In genomic region chr1:19354531-19354981, GRCh38 we compare ENCODE assay signal across 19 cellular contexts. TPM values are rescaled to one million over a fixed set of nuclear protein-coding genes. Genes with fewer than 3 reads are reported as not detected.
A peak's percentile ranks its signal among the peaks of the same experiment; 100 is the strongest.
DNase-seq lines count a peak whose midpoint lies in the region; ATAC-seq and TF ChIP-seq lines count a peak whose summit lies in the region.
"Had no signal": no experiment of that assay in that cellular context is flagged by ENCODE, and none has a peak within 500 bp of the region (broad histone marks: within the 10 kb centered on the region; RNA-seq: fewer than 3 reads in every experiment).

No MANE protein-coding gene starts in this region.

- H3K36me3 ChIP-seq in mesendoderm (ENCODE audit: control insufficient read depth, insufficient read depth, low read length) (peaks cover 6% of the 10 kb centered on the region), upper lobe of right lung (peaks cover 71% of the 10 kb centered on the region)
- H3K36me3 ChIP-seq: breast epithelium had no signal

- no peaks in the 10 kb centered on the region for H3K27me3 Mint-ChIP-seq in activated naive CD8-positive, alpha-beta T cell treated with anti-CD3 and anti-CD28 coated beads, Interleukin-2, amount 50 U/mL, for 24 hours
- H3K27me3 Mint-ChIP-seq: dendritic cell treated with granulocyte-macrophage colony-stimulating factor and Interleukin-4, amounts not matched to agents 40 ng/mL and 50 ng/mL, for 4 days; memory B cell; naive thymus-derived CD8-positive, alpha-beta T cell had no signal

- no peak overlapping the region for H3K18ac ChIP-seq in mesendoderm (ENCODE audit: low read length)

- TF ChIP-seq CTCF in VCaP (conservative IDR thresholded peaks at IDR 0.05): no peak
- TF ChIP-seq CTCF in upper lobe of right lung (IDR thresholded peaks at IDR 0.05): no peak

- no peak overlapping the region for H2BK120ac ChIP-seq in mesendoderm (ENCODE audit: low read depth, low read length)

- no CpG with 5 or more reads among the region's 6 CpGs for WGBS in mesendoderm (ENCODE audit: extremely low coverage, insufficient coverage, low lambda C conversion rate)

- H3K4me3 ChIP-seq in mesendoderm (ENCODE audit: low read length): no peak overlapping the region
- no peak overlapping the region for H3K4me3 ChIP-seq in upper lobe of right lung
- H3K4me3 ChIP-seq: breast epithelium, psoas muscle had no signal

- no peak overlapping the region for H3K4me2 ChIP-seq in mesendoderm (ENCODE audit: low read length)

- H3K9me3 ChIP-seq in upper lobe of right lung: no peaks in the 10 kb centered on the region
- H3K9me3 ChIP-seq: breast epithelium, psoas muscle had no signal

- peaks cover 36% of the 10 kb centered on the region for H3K36me3 Mint-ChIP-seq in activated naive CD8-positive, alpha-beta T cell treated with anti-CD3 and anti-CD28 coated beads, Interleukin-2, amount 50 U/mL, for 24 hours (ENCODE audit: low read depth)

- H3K4me1 Mint-ChIP-seq in activated naive CD8-positive, alpha-beta T cell treated with anti-CD3 and anti-CD28 coated beads, Interleukin-2, amount 50 U/mL, for 24 hours: peaks cover 2% of the 10 kb centered on the region
- H3K4me1 Mint-ChIP-seq: memory B cell had no signal

- ATAC-seq in upper lobe of right lung (no peak), left colon (no peak)
- no peak for ATAC-seq in activated naive CD8-positive, alpha-beta T cell treated with anti-CD3 and anti-CD28 coated beads, Interleukin-2, amount 50 U/mL, for 24 hours
- ATAC-seq: activated CD4-positive, CD25-positive, alpha-beta regulatory T cell treated with anti-CD3 and anti-CD28 coated beads, Interleukin-2, amount 50 U/mL, for 24 hours; CD8-positive, alpha-beta T cell; foreskin keratinocyte; HCT116; naive thymus-derived CD8-positive, alpha-beta T cell; psoas muscle had no signal

- intact Hi-C loops in upper lobe of right lung (cut with DNase I) (no loop called here), left colon (cut with DNase I, micrococcal nuclease) (no loop called here)

- H3K9ac ChIP-seq in mesendoderm (ENCODE audit: low read length): no peak overlapping the region

- no peak overlapping the region for H3K27ac Mint-ChIP-seq in activated naive CD8-positive, alpha-beta T cell treated with anti-CD3 and anti-CD28 coated beads, Interleukin-2, amount 50 U/mL, for 24 hours
- H3K27ac Mint-ChIP-seq: activated T-helper 2 cell treated with anti-CD3 and anti-CD28 coated beads, Interferon-gamma antibody, Interleukin-2, Interleukin-4, amounts not matched to agents 10 μg/mL and 5 μg/mL and 100 μg/mL, durations not matched to agents 14 hours and 24 hours and 36 hours; CD8-positive, alpha-beta T cell; dendritic cell treated with granulocyte-macrophage colony-stimulating factor and Interleukin-4, amounts not matched to agents 40 ng/mL and 50 ng/mL, for 4 days; memory B cell had no signal

- no peak overlapping the region for H2BK5ac ChIP-seq in mesendoderm (ENCODE audit: low read length)

- no peak overlapping the region for H3K4me3 Mint-ChIP-seq in activated naive CD8-positive, alpha-beta T cell treated with anti-CD3 and anti-CD28 coated beads, Interleukin-2, amount 50 U/mL, for 24 hours
- H3K4me3 Mint-ChIP-seq: CD8-positive, alpha-beta T cell; dendritic cell treated with granulocyte-macrophage colony-stimulating factor and Interleukin-4, amounts not matched to agents 40 ng/mL and 50 ng/mL, for 4 days; memory B cell had no signal

- H3K4me1 ChIP-seq in mesendoderm (ENCODE audit: control insufficient read depth, low read depth, low read length): no peaks in the 10 kb centered on the region
- peaks cover 3% of the 10 kb centered on the region for H3K4me1 ChIP-seq in upper lobe of right lung
- H3K4me1 ChIP-seq: foreskin keratinocyte, psoas muscle had no signal

- H3K23ac ChIP-seq in mesendoderm (ENCODE audit: low read length): no peak overlapping the region

- H4K5ac ChIP-seq in mesendoderm (ENCODE audit: low read length): no peak overlapping the region

- H4K8ac ChIP-seq in mesendoderm (ENCODE audit: low read depth, low read length): no peak overlapping the region

- H3K79me1 ChIP-seq in mesendoderm (ENCODE audit: low read length): peaks cover 6% of the 10 kb centered on the region

- no peak overlapping the region for H2AK5ac ChIP-seq in mesendoderm (ENCODE audit: low read length)

- H3K4ac ChIP-seq in mesendoderm (ENCODE audit: low read depth, low read length): no peak overlapping the region

- H3K27ac ChIP-seq in VCaP (peak overlapping the region; percentile 88), mesendoderm (ENCODE audit: low read depth, low read length) (no peak overlapping the region), upper lobe of right lung (no peak overlapping the region)
- H3K27ac ChIP-seq: foreskin keratinocyte, psoas muscle had no signal

- no peak overlapping the region for H2BK15ac ChIP-seq in mesendoderm (replicated peaks; ENCODE audit: low read depth)

- H3K56ac ChIP-seq in mesendoderm (ENCODE audit: low read length): peak overlapping the region; percentile 17

- H3K27me3 ChIP-seq in mesendoderm (ENCODE audit: insufficient read depth, low read length, poor library complexity): no peaks in the 10 kb centered on the region
- H3K27me3 ChIP-seq in upper lobe of right lung: no peaks in the 10 kb centered on the region
- H3K27me3 ChIP-seq: breast epithelium, foreskin keratinocyte had no signal

- H3K79me2 ChIP-seq in mesendoderm (ENCODE audit: control insufficient read depth, insufficient read depth, low read length): no peaks in the 10 kb centered on the region

- H3K9me3 Mint-ChIP-seq in activated naive CD8-positive, alpha-beta T cell treated with anti-CD3 and anti-CD28 coated beads, Interleukin-2, amount 50 U/mL, for 24 hours: no peaks in the 10 kb centered on the region
- H3K9me3 Mint-ChIP-seq: activated T-helper 2 cell treated with anti-CD3 and anti-CD28 coated beads, Interferon-gamma antibody, Interleukin-2, Interleukin-4, amounts not matched to agents 10 μg/mL and 5 μg/mL and 100 μg/mL, durations not matched to agents 14 hours and 24 hours and 36 hours; CD8-positive, alpha-beta T cell; dendritic cell treated with granulocyte-macrophage colony-stimulating factor and Interleukin-4, amounts not matched to agents 40 ng/mL and 50 ng/mL, for 4 days; memory B cell had no signal

- DNase-seq in COLO668 (lab: John Stamatoyannopoulos, UW; ENCODE audit: unreplicated experiment) (peak; percentile 83), NCI-H146 (lab: John Stamatoyannopoulos, UW) (peak; percentile 28), mesendoderm (no peak), upper lobe of right lung (no peak), RKO (ENCODE audit: low spot score) (no peak), left colon (no peak)
- DNase-seq in activated naive CD8-positive, alpha-beta T cell treated with anti-CD3 and anti-CD28 coated beads, Interleukin-2, amount 50 U/mL, for 24 hours: no peak
- DNase-seq: CD8-positive, alpha-beta T cell; foreskin keratinocyte; hippocampal formation; naive thymus-derived CD8-positive, alpha-beta T cell; psoas muscle had no signal

RNA-seq across cellular contexts. Expression of gene SLC66A1, which starts 42.4 kb away (rescaled TPM):
- polyA plus RNA-seq in mesendoderm (2013, experiment 1 of 2): 8.8 TPM
- polyA plus RNA-seq in mesendoderm (2013, experiment 2 of 2): 8.8 TPM
- total RNA-seq in upper lobe of right lung (20.9 TPM), left colon (10 to 100 TPM; 13.7 to 16.1 TPM)

RNA-seq across cellular contexts. Expression of gene AKR7A2, which starts 42.6 kb away (rescaled TPM):
- 22.1 TPM for polyA plus RNA-seq in mesendoderm (2013, experiment 1 of 2)
- polyA plus RNA-seq in mesendoderm (2013, experiment 2 of 2): 22.1 TPM
- total RNA-seq in upper lobe of right lung (39.1 TPM), left colon (100 to 1,000 TPM in 1 of 2 donors, 10 to 100 TPM in 1; 98.7 to 104 TPM)

Comparison
In these comparisons a context has a peak if more than half of its experiments do, and no peak if none do; other contexts are left out.
1. DNase-seq: peak in COLO668 (single experiment) and NCI-H146 (single experiment); none in mesendoderm (single experiment), upper lobe of right lung (single experiment), RKO (single experiment), left colon (0 of 2) and activated naive CD8-positive, alpha-beta T cell treated with anti-CD3 and anti-CD28 coated beads, Interleukin-2, amount 50 U/mL, for 24 hours (single experiment).